13 cellular contexts compared by ENCODE assay signal in the genomic region with DNA sequence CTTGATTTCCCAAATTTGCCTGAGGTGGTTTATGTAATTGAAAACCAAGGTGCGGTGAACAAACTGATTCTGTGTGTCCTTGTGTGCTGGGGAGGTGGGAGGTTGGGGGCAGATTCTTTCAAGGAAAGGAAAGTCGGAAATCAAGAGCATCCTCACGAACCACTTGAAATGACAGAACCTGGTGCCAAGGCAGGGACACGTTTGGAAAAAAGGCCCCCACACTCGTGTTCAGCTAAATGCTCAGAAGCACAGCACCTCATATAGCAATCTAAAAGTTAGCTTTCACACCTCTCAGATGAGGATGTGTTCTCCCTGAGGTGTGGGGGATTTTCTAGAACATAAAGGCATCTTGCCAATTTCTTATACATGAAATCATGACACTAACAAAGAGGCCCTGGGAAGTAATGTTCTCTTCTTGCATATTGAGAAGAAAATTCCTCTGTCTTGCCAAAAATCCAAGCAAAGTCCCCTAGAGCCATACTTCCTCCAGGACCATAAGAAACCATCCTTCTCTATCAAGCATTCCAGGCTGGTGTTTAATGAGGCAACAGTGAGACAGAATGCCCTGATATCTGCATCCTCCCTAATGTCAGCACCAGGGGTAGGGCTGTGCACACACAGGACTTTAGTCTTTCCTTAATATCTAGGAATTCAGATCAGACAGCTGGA.
DNase-seq lines count a peak whose midpoint lies in the region; ATAC-seq, FAIRE-seq and TF ChIP-seq lines count a peak whose summit lies in the region.
"Had no signal": no experiment of that assay in that cellular context is flagged by ENCODE, and none has a peak within 500 bp of the region (broad histone marks: within the 10 kb centered on the region; RNA-seq: fewer than 3 reads in every experiment).

No MANE protein-coding gene starts in this region.

- intact Hi-C loops in activated T-helper 1 cell treated with anti-CD3 and anti-CD28 coated beads, Interleukin-12 subunit alpha, Interleukin-12 subunit beta, Interleukin-2, Interleukin-4 antibody, amounts not matched to agents 30 ng/mL and 10 ng/mL and 1 ng/mL, durations not matched to agents 14 hours and 24 hours and 36 hours (cut with micrococcal nuclease), result loop anchor here (10.0 kb wide), 1 partner anchor 93 kb away; no protein-coding TSS in a partner anchor
- intact Hi-C loops in left lung (cut with DNase I), result no loop called here

- peaks cover 58% of the 10 kb centered on the region for H3K36me3 Mint-ChIP-seq in activated T-helper 1 cell treated with anti-CD3 and anti-CD28 coated beads, Interleukin-12 subunit alpha, Interleukin-12 subunit beta, Interleukin-2, Interleukin-4 antibody, amounts not matched to agents 30 ng/mL and 10 ng/mL and 1 ng/mL, durations not matched to agents 14 hours and 24 hours and 36 hours (ENCODE audit: low read depth)

- H3K36me3 ChIP-seq in left lung, result peaks cover 0 to 26% of the 10 kb centered on the region in 2 donors

- no peak overlapping the region for H3K27ac Mint-ChIP-seq in activated T-helper 1 cell treated with anti-CD3 and anti-CD28 coated beads, Interleukin-12 subunit alpha, Interleukin-12 subunit beta, Interleukin-2, Interleukin-4 antibody, amounts not matched to agents 30 ng/mL and 10 ng/mL and 1 ng/mL, durations not matched to agents 14 hours and 24 hours and 36 hours

- DNase-seq in GM18507 (ENCODE audit: extremely low spot score, insufficient read length, low read depth), result no peak
- no peak for DNase-seq in activated T-helper 1 cell treated with anti-CD3 and anti-CD28 coated beads, Interleukin-12 subunit alpha, Interleukin-12 subunit beta, Interleukin-2, Interleukin-4 antibody, amounts not matched to agents 30 ng/mL and 10 ng/mL and 1 ng/mL, durations not matched to agents 14 hours and 24 hours and 36 hours (ENCODE audit: low spot score)
- DNase-seq in left lung, result no peak
- DNase-seq in superior temporal gyrus (ENCODE audit: extremely low spot score), result peak; percentile 59
- DNase-seq in NK-92 (lab: John Stamatoyannopoulos, UW; ENCODE audit: unreplicated experiment), result no peak
- DNase-seq in LoVo (ENCODE audit: low spot score), result no peak
- no peak for DNase-seq in NCI-H524 (lab: John Stamatoyannopoulos, UW)
- DNase-seq: activated CD4-positive, alpha-beta T cell treated with anti-CD3 and anti-CD28 coated beads for 48 hours; retina; stimulated activated CD4-positive, alpha-beta T cell treated with anti-CD3 and anti-CD28 coated beads, Interleukin-4, amount 100 ng/mL, for 4 hours; T-helper 1 cell had no signal

- H3K4me3 Mint-ChIP-seq in activated T-helper 1 cell treated with anti-CD3 and anti-CD28 coated beads, Interleukin-12 subunit alpha, Interleukin-12 subunit beta, Interleukin-2, Interleukin-4 antibody, amounts not matched to agents 30 ng/mL and 10 ng/mL and 1 ng/mL, durations not matched to agents 14 hours and 24 hours and 36 hours, result peak overlapping the region; percentile 31

- FAIRE-seq in GM18507 (lab: Jason Lieb, UNC), result peak; percentile 82
- FAIRE-seq: bronchial epithelial cell had no signal

- peaks cover 10 to 43% of the 10 kb centered on the region in 2 donors for H3K4me1 ChIP-seq in left lung

- TF ChIP-seq CTCF in left lung (IDR thresholded peaks at IDR 0.05), result no peak

- H3K9me3 ChIP-seq in left lung, result no peaks in the 10 kb centered on the region

- no peaks in the 10 kb centered on the region for H3K27me3 Mint-ChIP-seq in activated T-helper 1 cell treated with anti-CD3 and anti-CD28 coated beads, Interleukin-12 subunit alpha, Interleukin-12 subunit beta, Interleukin-2, Interleukin-4 antibody, amounts not matched to agents 30 ng/mL and 10 ng/mL and 1 ng/mL, durations not matched to agents 14 hours and 24 hours and 36 hours (ENCODE audit: insufficient read depth)

- no peaks in the 10 kb centered on the region for H3K9me3 Mint-ChIP-seq in activated T-helper 1 cell treated with anti-CD3 and anti-CD28 coated beads, Interleukin-12 subunit alpha, Interleukin-12 subunit beta, Interleukin-2, Interleukin-4 antibody, amounts not matched to agents 30 ng/mL and 10 ng/mL and 1 ng/mL, durations not matched to agents 14 hours and 24 hours and 36 hours

- H3K4me1 Mint-ChIP-seq in activated T-helper 1 cell treated with anti-CD3 and anti-CD28 coated beads, Interleukin-12 subunit alpha, Interleukin-12 subunit beta, Interleukin-2, Interleukin-4 antibody, amounts not matched to agents 30 ng/mL and 10 ng/mL and 1 ng/mL, durations not matched to agents 14 hours and 24 hours and 36 hours (ENCODE audit: low read depth), result peaks cover 86% of the 10 kb centered on the region

- ATAC-seq in left lung, result no peak

- peak overlapping the region; percentile 50 to 71 for H3K27ac ChIP-seq in left lung
- H3K27ac ChIP-seq: epithelial cell of prostate had no signal

- no peak overlapping the region for H3K4me3 ChIP-seq in left lung

- no peaks in the 10 kb centered on the region for H3K27me3 ChIP-seq in left lung
